Comparison of ENCODE assay signal across 1 cellular context in the genomic region with DNA sequence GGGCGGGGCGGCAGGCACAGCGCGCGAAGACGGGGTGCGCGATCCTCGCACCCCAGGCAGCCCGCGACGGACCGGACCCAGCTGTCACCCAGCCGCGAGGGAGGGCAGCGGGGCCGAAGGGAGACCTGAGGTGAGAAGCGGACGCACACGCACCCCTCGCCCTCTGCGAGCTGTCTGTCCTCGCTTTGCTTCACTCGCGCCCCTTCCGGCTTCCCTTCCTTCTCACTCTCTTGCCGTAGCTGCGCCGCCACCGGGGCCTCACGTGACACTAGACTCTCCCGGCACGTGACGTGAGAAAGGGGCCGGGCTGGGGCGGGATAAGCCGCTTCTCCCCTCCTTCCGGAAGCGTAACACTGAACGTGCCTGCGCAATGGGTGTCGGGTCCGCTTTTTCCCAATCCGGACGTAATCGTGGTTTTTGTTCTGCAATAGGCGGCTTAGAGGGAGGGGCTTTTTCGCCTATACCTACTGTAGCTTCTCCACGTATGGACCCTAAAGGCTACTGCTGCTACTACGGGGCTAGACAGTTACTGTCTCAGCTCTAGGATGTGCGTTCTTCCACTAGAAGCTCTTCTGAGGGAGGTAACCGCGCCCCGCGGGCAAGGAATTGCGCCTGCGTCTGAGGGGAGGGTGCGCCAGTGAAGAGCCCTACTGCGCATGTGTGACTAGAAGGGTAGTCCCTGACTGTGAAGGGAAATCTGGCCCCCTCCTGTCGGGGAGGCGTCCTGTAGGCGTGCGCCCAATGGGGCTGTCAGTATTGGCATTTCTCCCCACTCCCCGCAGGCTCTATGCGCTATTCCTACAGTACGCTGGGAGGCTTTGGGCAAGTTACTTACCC.
A peak's percentile ranks its signal among the peaks of the same experiment; 100 is the strongest.
TF ChIP-seq lines count a peak whose summit lies in the region.

A gene (minus strand): TSS at position 270 of the 837 bp plus-strand sequence. CDS start 434 bp downstream, outside the sequence.
A gene with protein sequence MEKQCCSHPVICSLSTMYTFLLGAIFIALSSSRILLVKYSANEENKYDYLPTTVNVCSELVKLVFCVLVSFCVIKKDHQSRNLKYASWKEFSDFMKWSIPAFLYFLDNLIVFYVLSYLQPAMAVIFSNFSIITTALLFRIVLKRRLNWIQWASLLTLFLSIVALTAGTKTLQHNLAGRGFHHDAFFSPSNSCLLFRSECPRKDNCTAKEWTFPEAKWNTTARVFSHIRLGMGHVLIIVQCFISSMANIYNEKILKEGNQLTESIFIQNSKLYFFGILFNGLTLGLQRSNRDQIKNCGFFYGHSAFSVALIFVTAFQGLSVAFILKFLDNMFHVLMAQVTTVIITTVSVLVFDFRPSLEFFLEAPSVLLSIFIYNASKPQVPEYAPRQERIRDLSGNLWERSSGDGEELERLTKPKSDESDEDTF (plus strand): TSS at position 353 of the 837 bp plus-strand sequence. CDS start 1,359 bp downstream, outside the sequence.

TF ChIP-seq in K562, 482 proteins besides CTCF, POLR2A, EP300 and RAD21 (continued from another document):
- TF ChIP-seq, protein P1, sequence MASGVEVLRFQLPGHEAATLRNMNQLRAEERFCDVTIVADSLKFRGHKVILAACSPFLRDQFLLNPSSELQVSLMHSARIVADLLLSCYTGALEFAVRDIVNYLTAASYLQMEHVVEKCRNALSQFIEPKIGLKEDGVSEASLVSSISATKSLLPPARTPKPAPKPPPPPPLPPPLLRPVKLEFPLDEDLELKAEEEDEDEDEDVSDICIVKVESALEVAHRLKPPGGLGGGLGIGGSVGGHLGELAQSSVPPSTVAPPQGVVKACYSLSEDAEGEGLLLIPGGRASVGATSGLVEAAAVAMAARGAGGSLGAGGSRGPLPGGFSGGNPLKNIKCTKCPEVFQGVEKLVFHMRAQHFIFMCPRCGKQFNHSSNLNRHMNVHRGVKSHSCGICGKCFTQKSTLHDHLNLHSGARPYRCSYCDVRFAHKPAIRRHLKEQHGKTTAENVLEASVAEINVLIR (CRISPR knock-in tag; IDR thresholded peaks at IDR 0.05), result no peak
- no peak for TF ChIP-seq NR2F6 (CRISPR knock-in tag; IDR thresholded peaks at IDR 0.05)
- TF ChIP-seq RBBP5 (IDR thresholded peaks at IDR 0.05; ENCODE audit: borderline replicate concordance, insufficient read depth, low read length, poor library complexity, severe bottlenecking), result peak; percentile 73
- no peak for TF ChIP-seq ZFP1 (CRISPR knock-in tag; IDR thresholded peaks at IDR 0.05)
- TF ChIP-seq ARID1B (IDR thresholded peaks at IDR 0.05), result 0 out of 2 replicates have a peak, but pooled peaks have one; percentile 40
